In the genomic region with DNA sequence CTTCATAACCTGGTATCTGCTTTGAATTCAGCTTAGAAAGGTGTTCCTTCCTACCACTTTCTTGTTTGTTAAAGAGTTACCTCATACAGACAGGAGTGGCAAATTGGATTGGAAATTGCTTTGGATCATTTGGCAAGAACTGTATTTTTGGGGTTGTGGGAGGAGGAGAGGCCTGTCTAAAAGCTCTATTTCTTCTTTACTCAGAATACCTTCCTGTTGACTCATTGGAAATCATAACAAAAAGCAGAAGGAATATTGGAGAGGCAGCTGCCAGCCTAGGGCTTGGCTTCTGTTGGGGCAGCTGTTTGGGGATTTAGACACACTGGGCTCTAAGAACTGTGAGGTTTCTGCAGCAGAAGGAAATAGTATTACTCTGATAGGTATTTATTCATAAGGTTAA, we compare ENCODE assay signal across 8 cellular contexts. TPM values are rescaled to one million over a fixed set of nuclear protein-coding genes. Genes with fewer than 3 reads are reported as not detected.
A peak's percentile ranks its signal among the peaks of the same experiment; 100 is the strongest.
DNase-seq lines count a peak whose midpoint lies in the region; ATAC-seq and TF ChIP-seq lines count a peak whose summit lies in the region.

No MANE protein-coding gene starts in this region.

- intact Hi-C loops in Right ventricle myocardium inferior (cut with DNase I) (no loop called here), cardiac septum (cut with DNase I) (no loop called here), natural killer cell (cut with micrococcal nuclease) (loop anchor here (5.0 to 10.0 kb wide), 3 partner anchors 40 to 1453 kb away; a partner anchor contains a TSS)

- no peak for TF ChIP-seq CTCF in endodermal cell (conservative IDR thresholded peaks at IDR 0.05)
- no peak for TF ChIP-seq CTCF in natural killer cell (IDR thresholded peaks at IDR 0.05)

- H3K27ac ChIP-seq in endodermal cell (ENCODE audit: low read depth, low read length), result no peak overlapping the region

- H3K4me3 Mint-ChIP-seq in endodermal cell (no peak overlapping the region), natural killer cell (peak overlapping the region; percentile 85)

- peak; percentile 73 for ATAC-seq in Right ventricle myocardium inferior
- ATAC-seq in natural killer cell, result no peak
- no peak for ATAC-seq in HG03280 (IDR thresholded peaks at IDR 0.05; ENCODE audit: unreplicated experiment)
- no peak for ATAC-seq in GM21529 (IDR thresholded peaks at IDR 0.05; ENCODE audit: unreplicated experiment)

- H3K36me3 ChIP-seq in endodermal cell (ENCODE audit: control insufficient read depth, insufficient read depth, low read length), result peaks cover 3% of the 10 kb centered on the region

- DNase-seq in Right ventricle myocardium inferior (ENCODE audit: missing footprints) (peak; percentile 58), cardiac septum (ENCODE audit: low spot score) (no peak), SHP77 (lab: John Stamatoyannopoulos, UW) (peak; percentile 81 to 82), endodermal cell (no peak), natural killer cell (no peak), COR-L47 (lab: John Stamatoyannopoulos, UW) (no peak)

- H3K4me3 ChIP-seq in endodermal cell (ENCODE audit: low read length), result peak overlapping the region; percentile 73

- no peak overlapping the region for H3K9ac ChIP-seq in endodermal cell (ENCODE audit: extremely low read depth, low read length, poor library complexity, severe bottlenecking)

- peak overlapping the region; percentile 6 for H3K27ac Mint-ChIP-seq in endodermal cell
- peak overlapping the region; percentile 94 to 97 for H3K27ac Mint-ChIP-seq in natural killer cell

- H3K27me3 Mint-ChIP-seq in endodermal cell (ENCODE audit: insufficient read depth) (no peaks in the 10 kb centered on the region), natural killer cell (ENCODE audit: low read depth in 2 of 2) (no peaks in the 10 kb centered on the region)

- H3K4me1 ChIP-seq in endodermal cell (ENCODE audit: control insufficient read depth, insufficient read depth, low read length), result peaks cover 15% of the 10 kb centered on the region

- H3K9me3 ChIP-seq in endodermal cell (ENCODE audit: control insufficient read depth, low read length), result no peaks in the 10 kb centered on the region

- no peaks in the 10 kb centered on the region for H3K9me3 Mint-ChIP-seq in endodermal cell
- H3K9me3 Mint-ChIP-seq in natural killer cell, result no peaks in the 10 kb centered on the region

- peaks cover 49% of the 10 kb centered on the region for H3K4me1 Mint-ChIP-seq in endodermal cell
- H3K4me1 Mint-ChIP-seq in natural killer cell, result peaks cover 77 to 79% of the 10 kb centered on the region in 2 donors

- H3K36me3 Mint-ChIP-seq in endodermal cell (ENCODE audit: low read depth) (peaks cover 4% of the 10 kb centered on the region), natural killer cell (no peaks in the 10 kb centered on the region)

- no peaks in the 10 kb centered on the region for H3K27me3 ChIP-seq in endodermal cell (ENCODE audit: control insufficient read depth, insufficient read depth, low read length, poor library complexity, severe bottlenecking)

RNA-seq across cellular contexts. Expression of a gene that starts 14.2 kb away (rescaled TPM):
- 47.6 TPM for total RNA-seq in Right ventricle myocardium inferior
- 45.6 TPM for total RNA-seq in cardiac septum
- total RNA-seq in endodermal cell, result 100 to 1,000 TPM in 1 of 2 donors, 10 to 100 TPM in 1; 94.4 to 124 TPM
- 48.6 TPM for polyA plus RNA-seq in endodermal cell (2013, experiment 1 of 2)
- polyA plus RNA-seq in endodermal cell (2013, experiment 2 of 2), result 59.3 TPM
- 100 to 1,000 TPM; 431 to 493 (median 446) TPM for total RNA-seq in natural killer cell

RNA-seq across cellular contexts. Expression of a gene that starts 50.1 kb away (rescaled TPM):
- 4.6 TPM for total RNA-seq in Right ventricle myocardium inferior
- total RNA-seq in cardiac septum, result 5.6 TPM
- total RNA-seq in endodermal cell, result 1 to 10 TPM; 2.5 to 3.6 TPM
- polyA plus RNA-seq in endodermal cell (2013, experiment 1 of 2), result 2.0 TPM
- polyA plus RNA-seq in endodermal cell (2013, experiment 2 of 2), result 2.5 TPM
- under 1 TPM; 0.34 to 0.70 (median 0.47) TPM for total RNA-seq in natural killer cell

Comparison
In these comparisons a context has a peak if more than half of its experiments do, and no peak if none do; other contexts are left out.
1. DNase-seq: peak in Right ventricle myocardium inferior (single experiment) and SHP77 (2 of 2); none in cardiac septum (single experiment), endodermal cell (single experiment), natural killer cell (single experiment) and COR-L47 (single experiment).